8 cellular contexts compared by ENCODE assay signal in the genomic region with DNA sequence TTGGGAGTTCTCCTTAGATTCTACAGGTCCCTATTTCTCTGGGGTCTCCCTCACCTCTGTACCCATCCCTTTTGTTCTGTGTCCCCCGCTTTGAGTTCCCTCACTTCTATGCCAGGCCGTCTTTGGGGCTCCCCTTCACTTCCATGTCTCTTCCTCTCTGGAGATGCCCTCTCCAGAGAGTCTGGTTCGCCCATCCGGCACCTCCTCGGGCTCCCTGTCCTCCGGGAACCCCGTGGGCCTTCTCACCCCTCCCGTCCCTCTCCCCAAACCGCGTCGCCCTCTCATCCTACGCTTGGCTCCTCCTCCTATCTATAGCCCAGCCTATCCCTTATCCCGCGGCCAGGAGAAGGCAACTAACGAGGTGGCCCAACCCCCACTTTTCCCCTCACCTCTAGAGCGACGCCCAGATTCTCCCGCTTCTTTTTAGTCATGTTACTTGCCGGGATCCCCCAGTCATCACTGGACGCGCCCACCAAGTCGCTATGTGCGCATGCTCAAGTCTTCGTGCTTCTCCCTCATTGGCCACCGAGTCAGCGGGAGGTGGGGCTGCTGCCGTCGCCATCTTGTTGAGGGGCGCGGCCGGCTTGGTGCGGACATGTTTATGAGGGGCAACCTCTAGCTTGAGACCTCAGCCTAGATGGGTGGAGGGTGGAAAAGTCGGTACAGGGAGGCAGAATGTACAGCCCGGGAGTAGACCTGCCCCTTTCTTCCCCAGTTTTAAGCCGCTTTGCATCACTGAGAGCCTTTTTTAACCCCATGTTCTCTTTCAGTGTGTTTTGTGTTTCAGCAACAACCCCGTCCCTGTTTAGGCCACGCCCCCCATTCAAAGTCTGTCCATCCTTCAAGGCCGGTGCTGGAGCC. TPM values are rescaled to one million over a fixed set of nuclear protein-coding genes. Genes with fewer than 3 reads are reported as not detected.
DNase-seq lines count a peak whose midpoint lies in the region; ATAC-seq, FAIRE-seq and TF ChIP-seq lines count a peak whose summit lies in the region.

CCDC167 (minus strand) TSS at position 461 of the 861 bp plus-strand sequence; CDS start at position 431, 30 bp downstream.

- H3K9ac ChIP-seq in H1 (replicated peaks in 1 of 4; ENCODE audit: extremely low read depth in 1 of 4, low read depth in 3 of 4, low read length in 3 of 4) (peak within 1 kb of the TSS in 3 of 4 experiments; percentile 72 to 92 (median 73); a peak in 6 of 7 replicates), mesenchymal stem cell (ENCODE audit: low read length) (peak within 1 kb of the TSS; percentile 90)

- H3K27me3 Mint-ChIP-seq in Caco-2 (ENCODE audit: insufficient read depth, unreplicated experiment), result no peaks in the 10 kb centered on the region

- POLR2A ChIA-PET in Caco-2 (lab: Charles Lee) (interaction anchor here (0.5 to 1.0 kb wide), 3 partner anchors 8 to 555 kb away, joined by 3 to 4 read pairs (median 3); no protein-coding TSS in a partner anchor), H1 (lab: Charles Lee; ENCODE audit: partially characterized antibody) (interaction anchor here (0.6 to 2.9 kb wide), 5 partner anchors 11 to 319 kb away, joined by 3 to 9 read pairs (median 3); partner anchors contain the start of gene ZFAND3)

- H3K27ac ChIP-seq in H1 (ENCODE audit: low read depth, low read length), result peak within 1 kb of the TSS; percentile 92
- no peak within 1 kb of the TSS for H3K27ac ChIP-seq in mesenchymal stem cell (ENCODE audit: low read length, poor library complexity, severe bottlenecking)

- peak within 1 kb of the TSS; percentile 89 for H3K4me3 Mint-ChIP-seq in Caco-2 (ENCODE audit: unreplicated experiment)

- TF ChIP-seq CTCF in Caco-2 (IDR thresholded peaks at IDR 0.05; ENCODE audit: insufficient read depth in 1 of 2, low read depth in 1 of 2, low read length in 1 of 2, severe bottlenecking in 1 of 2, unreplicated experiment in 1 of 2) (no peak), H1 (IDR thresholded peaks at IDR 0.05; ENCODE audit: control extremely low read depth in 1 of 3, insufficient read depth in 1 of 3, low read depth in 1 of 3, low read length in 3 of 3) (no peak)

- H3K27ac Mint-ChIP-seq in Caco-2 (ENCODE audit: unreplicated experiment), result peak within 1 kb of the TSS; percentile 92

- H2AK5ac ChIP-seq in H1 (ENCODE audit: low read depth, low read length) (0 out of 2 replicates have a peak within 1 kb of the TSS, but pooled peaks have one; percentile 70), mesenchymal stem cell (ENCODE audit: low read length, severe bottlenecking) (no peak within 1 kb of the TSS)

- H3K4me3 ChIP-seq in Caco-2 (ENCODE audit: low read depth, low read length), result peak within 1 kb of the TSS; percentile 61
- peak within 1 kb of the TSS; percentile 56 to 69 (median 63) for H3K4me3 ChIP-seq in H1 (ENCODE audit: extremely low read depth in 1 of 4, insufficient read depth in 2 of 4, low read depth in 3 of 4, low read length in 4 of 4)
- peak within 1 kb of the TSS; percentile 75 to 82 for H3K4me3 ChIP-seq in mesenchymal stem cell (ENCODE audit: insufficient read depth in 1 of 2, low read depth in 1 of 2, low read length in 2 of 2)

- DNase-seq in Caco-2 (peak; percentile 96 to 98), HUDEP-2 (lab: John Stamatoyannopoulos, UW; ENCODE audit: unreplicated experiment in 76 of 76) (peak in 75 of 76 experiments; percentile 61 to 99 (median 97)), NOMO-1 treated with dmso at 0.1 percent for 144 hours (lab: John Stamatoyannopoulos, UW; ENCODE audit: unreplicated experiment) (peak; percentile 85), H1 (ENCODE audit: low read depth in 1 of 2, low spot score in 2 of 2) (peak; percentile 98 to 99), mesenchymal stem cell (peak; percentile 97)
- DNase-seq in activated CD8-positive, alpha-beta memory T cell treated with anti-CD3 and anti-CD28 coated beads for 4 hours (ENCODE audit: low read depth in 2 of 2), result peak; percentile 93 to 97
- DNase-seq in stimulated activated CD8-positive, alpha-beta memory T cell treated with anti-CD3 and anti-CD28 coated beads, Interleukin-12 subunit alpha, Interleukin-12 subunit beta, amount 100 ng/mL, for 24 hours (ENCODE audit: extremely low read depth), result peak; percentile 96

- peak in 1 of 2 experiments; percentile 41; a peak in 1 of 3 replicates for TF ChIP-seq EP300 in H1 (IDR thresholded peaks at IDR 0.05; ENCODE audit: borderline replicate concordance in 1 of 2, low read depth in 2 of 2, low read length in 2 of 2)

- TF ChIP-seq RAD21 in H1 (IDR thresholded peaks at IDR 0.05 in 1 of 2, conservative IDR thresholded peaks at IDR 0.05 in 1 of 2; ENCODE audit: low read depth in 2 of 2, low read length in 2 of 2), result no peak

- H4K20me1 ChIP-seq in H1 (replicated peaks in 1 of 2; ENCODE audit: control insufficient read depth in 1 of 2, insufficient read depth in 2 of 2, low read length in 2 of 2), result no peaks in the 10 kb centered on the region

- CTCF ChIA-PET in Caco-2 (lab: Charles Lee) (interaction anchor here (0.7 to 1.2 kb wide), 5 partner anchors 9 to 291 kb away, joined by 3 to 5 read pairs (median 4); no protein-coding TSS in a partner anchor), H1 (lab: Charles Lee; ENCODE audit: partially characterized antibody) (interaction anchor here (0.6 to 8.0 kb wide), 7 partner anchors 12 to 1001 kb away, joined by 3 to 52 read pairs (median 3); no protein-coding TSS in a partner anchor)

- H3K79me2 ChIP-seq in H1 (ENCODE audit: control insufficient read depth in 1 of 2, insufficient read depth in 2 of 2, low read length in 2 of 2), result no peaks in the 10 kb centered on the region

- peak; percentile 53 to 60; a peak in 2 of 3 replicates for TF ChIP-seq POLR2A in H1 (IDR thresholded peaks at IDR 0.05; ENCODE audit: control extremely low read depth in 1 of 2, low read depth in 2 of 2, low read length in 2 of 2)

- H2BK15ac ChIP-seq in H1 (ENCODE audit: low read length), result no peak within 1 kb of the TSS; the same call in 1 of the 2 replicates
- no peak within 1 kb of the TSS for H2BK15ac ChIP-seq in mesenchymal stem cell (ENCODE audit: low read depth, poor library complexity, severe bottlenecking)

- intact Hi-C loops in Caco-2 (cut with micrococcal nuclease; ENCODE audit: unreplicated experiment), result loop anchor here (1.0 kb wide), 1 partner anchor 9 kb away; no protein-coding TSS in a partner anchor

- peaks cover 8% of the 10 kb centered on the region for H3K36me3 Mint-ChIP-seq in Caco-2 (ENCODE audit: insufficient read depth, unreplicated experiment)

- H3K27me3 ChIP-seq in Caco-2 (replicated peaks; ENCODE audit: control insufficient read depth, insufficient read depth, low read length), result no peaks in the 10 kb centered on the region
- H3K27me3 ChIP-seq in H1 (replicated peaks in 1 of 4; ENCODE audit: control insufficient read depth in 3 of 4, extremely low read depth in 1 of 4, insufficient read depth in 3 of 4, low read length in 3 of 4), result peaks cover 0 to 8% (median 5%) of the 10 kb centered on the region in 4 experiments; a peak in 4 of 7 replicates
- H3K27me3 ChIP-seq in mesenchymal stem cell (ENCODE audit: control insufficient read depth in 1 of 2, insufficient read depth in 1 of 2, low read length in 2 of 2), result peaks cover 18 to 19% of the 10 kb centered on the region in 2 experiments

- peak within 1 kb of the TSS; percentile 75 for H4K91ac ChIP-seq in H1 (replicated peaks; ENCODE audit: insufficient read length, low read length)
- no peak within 1 kb of the TSS for H4K91ac ChIP-seq in mesenchymal stem cell (ENCODE audit: low read length)

- H3K23me2 ChIP-seq in H1 (ENCODE audit: low read depth, low read length), result peaks cover 4% of the 10 kb centered on the region

- peak within 1 kb of the TSS; percentile 98 for H2BK12ac ChIP-seq in H1 (ENCODE audit: low read depth, low read length)
- no peak within 1 kb of the TSS for H2BK12ac ChIP-seq in mesenchymal stem cell (ENCODE audit: low read length in 2 of 2)

- FAIRE-seq in H1 (lab: Jason Lieb, UNC), result peak; percentile 66

- WGBS in H1 (ENCODE audit: extremely low coverage in 1 of 2, insufficient coverage in 1 of 2, insufficient read length in 1 of 2, insufficient replicate concordance in 2 of 2, low coverage in 1 of 2, low lambda C conversion rate in 2 of 2, missing lambda C conversion rate in 1 of 2), 2 experiments, result 2% methylated on average over 38 of the region's 38 CpGs; no CpG with 5 or more reads in 1 of the 2 experiments
- WGBS in mesenchymal stem cell, result 1% methylated on average over 38 of the region's 38 CpGs

- H3K4me1 ChIP-seq in Caco-2 (peaks cover 28% of the 10 kb centered on the region), H1 (replicated peaks in 1 of 4; ENCODE audit: control insufficient read depth in 3 of 4, insufficient read depth in 4 of 4, low read length in 3 of 4) (peaks cover 0 to 5% (median 3%) of the 10 kb centered on the region in 4 experiments; a peak in 4 of 7 replicates), mesenchymal stem cell (ENCODE audit: control insufficient read depth, insufficient read depth, low read depth, low read length) (no peaks in the 10 kb centered on the region)

- peak within 1 kb of the TSS; percentile 87; the same call in 1 of the 2 replicates for H2BK20ac ChIP-seq in H1 (ENCODE audit: low read length)

- H3K56ac ChIP-seq in H1 (replicated peaks; ENCODE audit: insufficient read length, low read depth, low read length), result peak within 1 kb of the TSS; percentile 34

- H3K4me1 Mint-ChIP-seq in Caco-2 (ENCODE audit: low read depth, unreplicated experiment), result peaks cover 16% of the 10 kb centered on the region

- H3K14ac ChIP-seq in H1 (ENCODE audit: insufficient read length) (no peak within 1 kb of the TSS), mesenchymal stem cell (ENCODE audit: low read length in 2 of 2) (peak within 1 kb of the TSS in 1 of 2 experiments; percentile 83)

- H3K36me3 ChIP-seq in Caco-2 (ENCODE audit: control insufficient read depth, insufficient read depth, low read length) (no peaks in the 10 kb centered on the region; the same call in 1 of the 2 replicates), H1 (ENCODE audit: control insufficient read depth in 2 of 4, insufficient read depth in 4 of 4, low read length in 3 of 4) (no peaks in the 10 kb centered on the region), mesenchymal stem cell (ENCODE audit: control insufficient read depth in 1 of 2, insufficient read depth in 2 of 2, low read depth in 1 of 2, low read length in 2 of 2) (no peaks in the 10 kb centered on the region)

- H3K9me3 ChIP-seq in Caco-2 (no peaks in the 10 kb centered on the region), H1 (ENCODE audit: insufficient read depth in 2 of 2, low read depth in 1 of 2, low read length in 1 of 2) (no peaks in the 10 kb centered on the region), mesenchymal stem cell (ENCODE audit: control insufficient read depth, low read length) (no peaks in the 10 kb centered on the region)

- peak within 1 kb of the TSS; percentile 99 for H2AFZ ChIP-seq in H1 (ENCODE audit: low read length)
- H2AFZ ChIP-seq in mesenchymal stem cell (ENCODE audit: low read depth, low read length), result peak within 1 kb of the TSS; percentile 95

- H3K4ac ChIP-seq in H1 (replicated peaks; ENCODE audit: insufficient read length, low read depth, low read length), result peak within 1 kb of the TSS; percentile 40
- H3K4ac ChIP-seq in mesenchymal stem cell (ENCODE audit: low read depth in 1 of 2, low read length in 2 of 2), result peak within 1 kb of the TSS; percentile 28 to 85

- H3K18ac ChIP-seq in H1 (ENCODE audit: extremely low read depth, low read length), result peak within 1 kb of the TSS; percentile 98
- H3K18ac ChIP-seq in mesenchymal stem cell (ENCODE audit: low read depth in 1 of 2, low read length in 2 of 2), result peak within 1 kb of the TSS; percentile 78 to 89

- no TSS peak for BruUV-seq in Caco-2 (replicated peaks; lab: Mats Ljungman, UMichigan)

- H3K4me2 ChIP-seq in H1 (ENCODE audit: insufficient read depth in 1 of 2, low read depth in 2 of 2, low read length in 2 of 2), result peak within 1 kb of the TSS; percentile 65 to 93
- H3K4me2 ChIP-seq in mesenchymal stem cell (ENCODE audit: low read length, poor library complexity, severe bottlenecking), result peak within 1 kb of the TSS; percentile 92

- ATAC-seq in GM21390 (IDR thresholded peaks at IDR 0.05; ENCODE audit: unreplicated experiment), result peak; percentile 78

- H2BK5ac ChIP-seq in H1 (ENCODE audit: low read depth, low read length) (peak within 1 kb of the TSS; percentile 99), mesenchymal stem cell (ENCODE audit: low read depth, low read length, poor library complexity, severe bottlenecking) (no peak within 1 kb of the TSS)

- H2BK120ac ChIP-seq in H1 (replicated peaks; ENCODE audit: low read depth, low read length) (no peak within 1 kb of the TSS), mesenchymal stem cell (ENCODE audit: low read depth, low read length) (peak within 1 kb of the TSS; percentile 76)

- H3K23ac ChIP-seq in H1 (ENCODE audit: insufficient read length), result no peak within 1 kb of the TSS
- H3K23ac ChIP-seq in mesenchymal stem cell (ENCODE audit: low read length in 2 of 2), result no peak within 1 kb of the TSS

- H4K8ac ChIP-seq in H1 (ENCODE audit: extremely low read depth, insufficient read depth, low read length) (peak within 1 kb of the TSS; percentile 93; the same call in 1 of the 2 replicates), mesenchymal stem cell (ENCODE audit: low read length) (peak within 1 kb of the TSS; percentile 97)

- no peaks in the 10 kb centered on the region for H3K9me3 Mint-ChIP-seq in Caco-2 (ENCODE audit: unreplicated experiment)

- H4K5ac ChIP-seq in H1 (ENCODE audit: insufficient read length, low read depth, low read length), result peak within 1 kb of the TSS; percentile 58

- H3K79me1 ChIP-seq in H1 (ENCODE audit: low read depth, low read length), result no peaks in the 10 kb centered on the region
- peaks cover 11% of the 10 kb centered on the region for H3K79me1 ChIP-seq in mesenchymal stem cell (replicated peaks; ENCODE audit: low read length, poor library complexity, severe bottlenecking)

RNA-seq across cellular contexts. Expression of gene CCDC167, which starts in this region (rescaled TPM):
- 30.6 and 32.3 TPM in 2 replicates for total RNA-seq in Caco-2 (2022)
- total RNA-seq in H1 (2021; fragmentation: NEBNext Ultra II Directional; extraction: Animal tissue kit (Norgen Biotek cat#: 25700)), result 11.0 TPM in 2 replicates
- polyA plus RNA-seq in H1 (2011; rRNA removed), result 20.6 and 26.5 TPM in 2 replicates
- polyA plus RNA-seq in H1 (2011; cell fraction: cytosol; rRNA removed), result 28.8 TPM
- 13.9 TPM for polyA plus RNA-seq in H1 (2011; cell fraction: nucleus; rRNA removed)
- polyA plus RNA-seq in H1 (2012, experiment 1 of 2), result 15.0 to 25.7 TPM (median 18.5 TPM) in 4 replicates
- polyA plus RNA-seq in H1 (2012, experiment 2 of 2), result 41.9 TPM
- polyA plus RNA-seq in H1 (2013, experiment 1 of 2), result 30.8 TPM
- 29.4 TPM for polyA plus RNA-seq in H1 (2013, experiment 2 of 2)
- 4.4 and 4.8 TPM in 2 replicates for polyA minus RNA-seq in H1 (2011; rRNA and poly(A)+ RNA removed)
- not detected for polyA minus RNA-seq in H1 (2011; cell fraction: cytosol; rRNA and poly(A)+ RNA removed)
- 4.6 TPM for polyA minus RNA-seq in H1 (2011; cell fraction: nucleus; rRNA and poly(A)+ RNA removed)
- 64.8 TPM for polyA plus RNA-seq in mesenchymal stem cell (2013, experiment 1 of 2)
- polyA plus RNA-seq in mesenchymal stem cell (2013, experiment 2 of 2), result 62.8 TPM
